8 cellular contexts compared by ENCODE assay signal in genomic region chr1:182430263-182431068, GRCh38. TPM values are rescaled to one million over a fixed set of nuclear protein-coding genes. Genes with fewer than 3 reads are reported as not detected.
A peak's percentile ranks its signal among the peaks of the same experiment; 100 is the strongest.
DNase-seq lines count a peak whose midpoint lies in the region; ATAC-seq and TF ChIP-seq lines count a peak whose summit lies in the region.

No MANE protein-coding gene starts in this region.

- H3K9me3 ChIP-seq in spleen (no peaks in the 10 kb centered on the region), prostate gland (no peaks in the 10 kb centered on the region)

- TF ChIP-seq CTCF in GM06990 (IDR thresholded peaks at IDR 0.05; ENCODE audit: insufficient read depth, low read length, poor library complexity, severe bottlenecking) (no peak), fibroblast of the aortic adventitia (IDR thresholded peaks at IDR 0.05; ENCODE audit: insufficient read depth, low read length) (no peak), spleen (IDR thresholded peaks at IDR 0.05 in 8 of 11, conservative IDR thresholded peaks at IDR 0.05 in 3 of 11) (no peak), prostate gland (IDR thresholded peaks at IDR 0.05) (no peak), omental fat pad (IDR thresholded peaks at IDR 0.05) (no peak)

- DNase-seq in GM06990 (ENCODE audit: extremely low read depth, insufficient read length) (peak; percentile 46), SKM-1 treated with dmso at 0.1 percent for 144 hours (lab: John Stamatoyannopoulos, UW; ENCODE audit: unreplicated experiment) (peak; percentile 82), fibroblast of the aortic adventitia (ENCODE audit: low read depth) (peak; percentile 6), spleen (no peak), prostate gland (ENCODE audit: low spot score) (no peak), HT-29 (ENCODE audit: low spot score) (no peak), omental fat pad (ENCODE audit: low spot score) (no peak)

- TF ChIP-seq POLR2A in spleen (IDR thresholded peaks at IDR 0.05) (no peak), prostate gland (IDR thresholded peaks at IDR 0.05) (no peak)

- peak; percentile 52 for ATAC-seq in HG02885 (IDR thresholded peaks at IDR 0.05; ENCODE audit: poor library complexity, unreplicated experiment)
- ATAC-seq in omental fat pad (ENCODE audit: low FRiP score) = no peak

- intact Hi-C loops in spleen (cut with DNase I; ENCODE audit: low total_unique reads) (no loop called here), prostate gland (cut with DNase I) (no loop called here)

- H3K27me3 ChIP-seq in GM06990 (replicated peaks; ENCODE audit: control insufficient read depth, insufficient read depth, low read length) (no peaks in the 10 kb centered on the region), spleen (replicated peaks in 1 of 7) (no peaks in the 10 kb centered on the region), prostate gland (replicated peaks; ENCODE audit: insufficient read depth) (no peaks in the 10 kb centered on the region)

- 51 to 64% (median 53%) methylated on average over 11 of the region's 11 CpGs for WGBS in spleen, 5 donors
- WGBS in prostate gland = 77% methylated on average over 11 of the region's 11 CpGs

- H3K4me3 ChIP-seq in GM06990 (replicated peaks; ENCODE audit: low read depth, low read length) (no peak overlapping the region), fibroblast of the aortic adventitia (ENCODE audit: low read depth, low read length) (no peak overlapping the region), spleen (no peak overlapping the region), prostate gland (no peak overlapping the region)

- H3K36me3 ChIP-seq in GM06990 (ENCODE audit: control insufficient read depth, insufficient read depth, low read length) (no peaks in the 10 kb centered on the region), spleen (no peaks in the 10 kb centered on the region), prostate gland (no peaks in the 10 kb centered on the region)

- H3K27ac ChIP-seq in spleen (no peak overlapping the region), prostate gland (no peak overlapping the region)

- H3K4me1 ChIP-seq in spleen = peaks cover 0 to 12% (median 2%) of the 10 kb centered on the region in 6 donors
- H3K4me1 ChIP-seq in prostate gland (replicated peaks) = no peaks in the 10 kb centered on the region

RNA-seq across cellular contexts. Expression of gene RGSL1, which starts 19.5 kb away (rescaled TPM):
- not detected in 2 replicates for total RNA-seq in fibroblast of the aortic adventitia (ENCODE audit: low replicate concordance)
- total RNA-seq in spleen = not detected
- not detected for polyA plus RNA-seq in spleen
- total RNA-seq in prostate gland = 1 to 10 TPM in 1 of 2 donors, not detected in 1; 1.2 TPM
- total RNA-seq in HT-29 (2014; rRNA removed; shearing (Covaris generic)) = not detected in 2 replicates
- total RNA-seq in omental fat pad = 1 to 10 TPM in 1 of 4 donors, not detected in 3; 1.7 TPM

RNA-seq across cellular contexts. Expression of gene TEDDM1, which starts 30.0 kb away (rescaled TPM):
- not detected in 2 replicates for total RNA-seq in fibroblast of the aortic adventitia (ENCODE audit: low replicate concordance)
- not detected for total RNA-seq in spleen
- polyA plus RNA-seq in spleen = not detected
- not detected for total RNA-seq in prostate gland
- not detected in 2 replicates for total RNA-seq in HT-29 (2014; rRNA removed; shearing (Covaris generic))
- not detected for total RNA-seq in omental fat pad

RNA-seq across cellular contexts. Expression of gene GLUL, which starts 38.9 kb away (rescaled TPM):
- 136 and 296 TPM in 2 replicates for total RNA-seq in fibroblast of the aortic adventitia (ENCODE audit: low replicate concordance)
- total RNA-seq in spleen = 1,000 to 10,000 TPM in 5 of 7 donors, 100 to 1,000 TPM in 2; 796 to 2,370 (median 1,733) TPM
- 100 to 1,000 TPM; 113 to 352 (median 297) TPM for polyA plus RNA-seq in spleen
- 1,000 to 10,000 TPM in 1 of 2 donors, 100 to 1,000 TPM in 1; 538 to 1,389 TPM for total RNA-seq in prostate gland
- 212 and 243 TPM in 2 replicates for total RNA-seq in HT-29 (2014; rRNA removed; shearing (Covaris generic))
- total RNA-seq in omental fat pad = over 10,000 TPM in 1 of 4 donors, 1,000 to 10,000 TPM in 3; 5,022 to 14,857 (median 5,938) TPM

Comparison
In these comparisons a context has a peak if more than half of its experiments do, and no peak if none do; other contexts are left out.
1. DNase-seq: peak in GM06990 (single experiment), SKM-1 treated with dmso at 0.1 percent for 144 hours (single experiment) and fibroblast of the aortic adventitia (single experiment); none in spleen (single experiment), prostate gland (single experiment), HT-29 (single experiment) and omental fat pad (single experiment).